ENCODE assay signal across 1 cellular context in genomic region chr3:106116733-106117489, GRCh38.
TF ChIP-seq lines count a peak whose summit lies in the region.

No MANE protein-coding gene starts in this region.

TF ChIP-seq in HCT116, 20 proteins besides CTCF, POLR2A, EP300 and RAD21 (continued from another document):
- TF ChIP-seq, protein P1, sequence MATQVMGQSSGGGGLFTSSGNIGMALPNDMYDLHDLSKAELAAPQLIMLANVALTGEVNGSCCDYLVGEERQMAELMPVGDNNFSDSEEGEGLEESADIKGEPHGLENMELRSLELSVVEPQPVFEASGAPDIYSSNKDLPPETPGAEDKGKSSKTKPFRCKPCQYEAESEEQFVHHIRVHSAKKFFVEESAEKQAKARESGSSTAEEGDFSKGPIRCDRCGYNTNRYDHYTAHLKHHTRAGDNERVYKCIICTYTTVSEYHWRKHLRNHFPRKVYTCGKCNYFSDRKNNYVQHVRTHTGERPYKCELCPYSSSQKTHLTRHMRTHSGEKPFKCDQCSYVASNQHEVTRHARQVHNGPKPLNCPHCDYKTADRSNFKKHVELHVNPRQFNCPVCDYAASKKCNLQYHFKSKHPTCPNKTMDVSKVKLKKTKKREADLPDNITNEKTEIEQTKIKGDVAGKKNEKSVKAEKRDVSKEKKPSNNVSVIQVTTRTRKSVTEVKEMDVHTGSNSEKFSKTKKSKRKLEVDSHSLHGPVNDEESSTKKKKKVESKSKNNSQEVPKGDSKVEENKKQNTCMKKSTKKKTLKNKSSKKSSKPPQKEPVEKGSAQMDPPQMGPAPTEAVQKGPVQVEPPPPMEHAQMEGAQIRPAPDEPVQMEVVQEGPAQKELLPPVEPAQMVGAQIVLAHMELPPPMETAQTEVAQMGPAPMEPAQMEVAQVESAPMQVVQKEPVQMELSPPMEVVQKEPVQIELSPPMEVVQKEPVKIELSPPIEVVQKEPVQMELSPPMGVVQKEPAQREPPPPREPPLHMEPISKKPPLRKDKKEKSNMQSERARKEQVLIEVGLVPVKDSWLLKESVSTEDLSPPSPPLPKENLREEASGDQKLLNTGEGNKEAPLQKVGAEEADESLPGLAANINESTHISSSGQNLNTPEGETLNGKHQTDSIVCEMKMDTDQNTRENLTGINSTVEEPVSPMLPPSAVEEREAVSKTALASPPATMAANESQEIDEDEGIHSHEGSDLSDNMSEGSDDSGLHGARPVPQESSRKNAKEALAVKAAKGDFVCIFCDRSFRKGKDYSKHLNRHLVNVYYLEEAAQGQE (IDR thresholded peaks at IDR 0.05; ENCODE audit: low read depth), result no peak
- no peak for TF ChIP-seq CBX3 (IDR thresholded peaks at IDR 0.05; ENCODE audit: low read depth)
